ENCODE assay signal across 12 cellular contexts in genomic region chr3:112974178-112974517, GRCh38. TPM values are rescaled to one million over a fixed set of nuclear protein-coding genes. Genes with fewer than 3 reads are reported as not detected.
A peak's percentile ranks its signal among the peaks of the same experiment; 100 is the strongest.
DNase-seq lines count a peak whose midpoint lies in the region; ATAC-seq, FAIRE-seq and TF ChIP-seq lines count a peak whose summit lies in the region.
"Had no signal": no experiment of that assay in that cellular context is flagged by ENCODE, and none has a peak within 500 bp of the region (broad histone marks: within the 10 kb centered on the region; RNA-seq: fewer than 3 reads in every experiment).

No MANE protein-coding gene starts in this region.

- no peaks in the 10 kb centered on the region for H3K36me3 Mint-ChIP-seq in activated CD4-positive, alpha-beta memory T cell treated with anti-CD3 and anti-CD28 coated beads for 36 hours

- POLR2A ChIA-PET in activated CD4-positive, alpha-beta memory T cell treated with anti-CD3 and anti-CD28 coated beads for 36 hours (lab: Charles Lee): interaction anchor here (0.6 to 2.9 kb wide), 6 partner anchors 13 to 237 kb away, joined by 4 to 11 read pairs (median 6); no protein-coding TSS in a partner anchor

- DNase-seq in activated CD4-positive, alpha-beta memory T cell treated with anti-CD3 and anti-CD28 coated beads for 36 hours: no peak
- DNase-seq in D721Med (ENCODE audit: insufficient read length, low spot score): no peak
- DNase-seq in upper lobe of left lung: no peak
- no peak for DNase-seq in NCI-H69 (lab: John Stamatoyannopoulos, UW)
- no peak for DNase-seq in GM10266 (ENCODE audit: extremely low spot score)
- DNase-seq: adrenal gland, NCI-H2029 treated with DMSO at 0.1 percent for 48 hours had no signal

- 77 to 79% methylated on average over 2 of the region's 2 CpGs for whole genome bisulfite sequencing in upper lobe of left lung, 2 donors

- H3K4me1 Mint-ChIP-seq in activated CD4-positive, alpha-beta memory T cell treated with anti-CD3 and anti-CD28 coated beads for 36 hours (ENCODE audit: low read depth): peaks cover 83% of the 10 kb centered on the region
- H3K4me1 Mint-ChIP-seq: neural crest cell had no signal

- H3K36me3 ChIP-seq in rectal smooth muscle tissue (ENCODE audit: control insufficient read depth, insufficient read depth, low read length) (no peaks in the 10 kb centered on the region), upper lobe of left lung (no peaks in the 10 kb centered on the region)
- H3K36me3 ChIP-seq: adrenal gland had no signal

- no peak for FAIRE-seq in D721Med (lab: Jason Lieb, UNC)

- no peaks in the 10 kb centered on the region for H3K9me3 ChIP-seq in upper lobe of left lung
- H3K9me3 ChIP-seq: adrenal gland had no signal

- H3K9me3 Mint-ChIP-seq in activated CD4-positive, alpha-beta memory T cell treated with anti-CD3 and anti-CD28 coated beads for 36 hours: no peaks in the 10 kb centered on the region
- H3K9me3 Mint-ChIP-seq: neural crest cell had no signal

- TF ChIP-seq POLR2A in upper lobe of left lung (IDR thresholded peaks at IDR 0.05): no peak

- H3K4me3 ChIP-seq in rectal smooth muscle tissue (ENCODE audit: low read length): peak overlapping the region; percentile 41
- peak overlapping the region in 2 of 4 donors; percentile 9 to 17 for H3K4me3 ChIP-seq in upper lobe of left lung

- peak overlapping the region; percentile 85 for H3K27ac Mint-ChIP-seq in activated CD4-positive, alpha-beta memory T cell treated with anti-CD3 and anti-CD28 coated beads for 36 hours

- H3K27ac ChIP-seq in rectal smooth muscle tissue (ENCODE audit: low read depth, low read length) (no peak overlapping the region), upper lobe of left lung (peak overlapping the region in 1 of 4 donors; percentile 54)

- H3K4me1 ChIP-seq in rectal smooth muscle tissue (ENCODE audit: control insufficient read depth, insufficient read depth, low read length) (no peaks in the 10 kb centered on the region), upper lobe of left lung (peaks cover 0 to 5% (median 0%) of the 10 kb centered on the region in 4 donors)
- H3K4me1 ChIP-seq: adrenal gland had no signal

- H3K9ac ChIP-seq in rectal smooth muscle tissue (ENCODE audit: low read length): no peak overlapping the region

- TF ChIP-seq CTCF in D721Med (IDR thresholded peaks at IDR 0.05; ENCODE audit: insufficient read depth, missing control alignments) (no peak), upper lobe of left lung (IDR thresholded peaks at IDR 0.05) (no peak), GM10266 (IDR thresholded peaks at IDR 0.05; ENCODE audit: control insufficient read depth, insufficient read depth, low read depth, missing control alignments) (no peak)

- no peaks in the 10 kb centered on the region for H3K27me3 Mint-ChIP-seq in activated CD4-positive, alpha-beta memory T cell treated with anti-CD3 and anti-CD28 coated beads for 36 hours

- ATAC-seq in GM19023 (IDR thresholded peaks at IDR 0.05; ENCODE audit: unreplicated experiment): peak; percentile 31
- ATAC-seq in HG02642 (IDR thresholded peaks at IDR 0.05; ENCODE audit: poor library complexity, unreplicated experiment): peak; percentile 30
- ATAC-seq in upper lobe of left lung (ENCODE audit: low FRiP score in 2 of 2): no peak
- ATAC-seq: SK-N-SH treated with all-trans-retinoic acid at 6 μM for 48 hours had no signal

- H3K4me3 Mint-ChIP-seq in activated CD4-positive, alpha-beta memory T cell treated with anti-CD3 and anti-CD28 coated beads for 36 hours: peak overlapping the region; percentile 82
- H3K4me3 Mint-ChIP-seq: neural crest cell had no signal

- intact Hi-C loops in activated CD4-positive, alpha-beta memory T cell treated with anti-CD3 and anti-CD28 coated beads for 36 hours (cut with micrococcal nuclease): loop anchor here (5.0 to 10.0 kb wide), 2 partner anchors 639 to 832 kb away; partner anchors contain the start of gene CD200

- H3K27me3 ChIP-seq in rectal smooth muscle tissue (ENCODE audit: control insufficient read depth, insufficient read depth, low read length) (no peaks in the 10 kb centered on the region), upper lobe of left lung (no peaks in the 10 kb centered on the region)
- H3K27me3 ChIP-seq: adrenal gland had no signal

- CTCF ChIA-PET in activated CD4-positive, alpha-beta memory T cell treated with anti-CD3 and anti-CD28 coated beads for 36 hours (lab: Charles Lee): interaction anchor here (0.6 to 6.3 kb wide), 6 partner anchors 9 to 563 kb away, joined by 3 to 69 read pairs (median 4); no protein-coding TSS in a partner anchor

- TF ChIP-seq EP300 in upper lobe of left lung (IDR thresholded peaks at IDR 0.05): no peak

RNA-seq across cellular contexts. Expression of gene CD200R1, which starts 0.8 kb away (rescaled TPM):
- total RNA-seq in activated CD4-positive, alpha-beta memory T cell treated with anti-CD3 and anti-CD28 coated beads for 36 hours: 1 to 10 TPM; 4.1 to 4.4 TPM
- total RNA-seq in upper lobe of left lung: 1 to 10 TPM in 3 of 6 donors, under 1 TPM in 2, not detected in 1; under 0.01 to 2.5 (median 1.1) TPM
- total RNA-seq: neural crest cell had no signal

RNA-seq across cellular contexts. Expression of gene GTPBP8, which starts 16.6 kb away (rescaled TPM):
- 10 to 100 TPM; 34.7 to 35.7 TPM for total RNA-seq in activated CD4-positive, alpha-beta memory T cell treated with anti-CD3 and anti-CD28 coated beads for 36 hours
- 10 to 100 TPM in 5 of 6 donors, 1 to 10 TPM in 1; 5.8 to 36.6 (median 14.4) TPM for total RNA-seq in upper lobe of left lung

Comparison
In these comparisons a context has a peak if more than half of its experiments do, and no peak if none do; other contexts are left out.
1. ATAC-seq: peak in GM19023 (single experiment) and HG02642 (single experiment); none in upper lobe of left lung (0 of 2).